ENCODE assay signal across 1 cellular context in genomic region chr13:28489975-28490550, GRCh38.
TF ChIP-seq lines count a peak whose summit lies in the region.

No MANE protein-coding gene starts in this region.

TF ChIP-seq in H1, 55 proteins besides CTCF, POLR2A, EP300 and RAD21 (continued from another document):
- TF ChIP-seq TAF1 (IDR thresholded peaks at IDR 0.05; ENCODE audit: low read depth, low read length) (no peak), YY1 (IDR thresholded peaks at IDR 0.05; ENCODE audit: low read depth, low read length) (no peak), RNF2 (IDR thresholded peaks at IDR 0.05; ENCODE audit: borderline replicate concordance, low read depth, low read length, missing control alignments, poor library complexity, severe bottlenecking) (no peak), GABPA (IDR thresholded peaks at IDR 0.05; ENCODE audit: borderline replicate concordance, insufficient read depth, low read length) (no peak)
TF ChIP-seq in H1: peak in this region for 0.
